In genomic region chr3:115853083-115853482, GRCh38 we compare ENCODE assay signal across 34 cellular contexts.
"Had no signal": no experiment of that assay in that cellular context is flagged by ENCODE, and none has a peak within 500 bp of the region (broad histone marks: within the 10 kb centered on the region; RNA-seq: fewer than 3 reads in every experiment).

No MANE protein-coding gene starts in this region.

- H3K27me3 Mint-ChIP-seq: activated naive CD4-positive, alpha-beta T cell treated with anti-CD3 and anti-CD28 coated beads, Interleukin-2, amount 10 ng/mL, durations not matched to agents 7 days and 5 days had no signal

- H3K9me3 Mint-ChIP-seq: activated B cell treated with CpG ODN at 0.5 μM for 24 hours; activated CD4-positive, alpha-beta memory T cell treated with anti-CD3 and anti-CD28 coated beads, Interleukin-2, amount 10 ng/mL, durations not matched to agents 7 days and 5 days; activated CD4-positive, alpha-beta T cell treated with anti-CD3 and anti-CD28 coated beads, Interleukin-2, amount 10 ng/mL, durations not matched to agents 7 days and 5 days; activated naive CD4-positive, alpha-beta T cell treated with anti-CD3 and anti-CD28 coated beads, Interleukin-2, amount 10 ng/mL, durations not matched to agents 7 days and 5 days; activated naive CD4-positive, alpha-beta T cell treated with anti-CD3 and anti-CD28 coated beads, Interleukin-2, amount 50 U/mL, for 24 hours; activated naive CD8-positive, alpha-beta T cell treated with anti-CD3 and anti-CD28 coated beads, Interleukin-2, amount 10 ng/mL, durations not matched to agents 7 days and 5 days; activated naive CD8-positive, alpha-beta T cell treated with anti-CD3 and anti-CD28 coated beads, Interleukin-2, amount 50 U/mL, for 24 hours; activated T-cell treated with anti-CD3 and anti-CD28 coated beads, Interleukin-2, amount 50 U/mL, for 24 hours; activated T-helper 2 cell treated with anti-CD3 and anti-CD28 coated beads, Interferon-gamma antibody, Interleukin-2, Interleukin-4, amounts not matched to agents 10 μg/mL and 5 μg/mL and 100 μg/mL, durations not matched to agents 14 hours and 24 hours and 36 hours; brain; central memory CD8-positive, alpha-beta T cell; T-helper 1 cell treated with Interleukin-12 subunit alpha and Interleukin-12 subunit beta and Interleukin-4 antibody, amounts not matched to agents 30 μg/mL and 1 μg/mL, for 36 hours; T-helper 2 cell treated with Interferon-gamma antibody and Interleukin-4, amounts not matched to agents 5 μg/mL and 100 μg/mL, for 36 hours had no signal

- H3K27me3 ChIP-seq: ascending aorta, cardiac muscle cell had no signal

- H3K4me3 Mint-ChIP-seq: activated B cell treated with CpG ODN at 0.5 μM for 24 hours; activated CD4-positive, alpha-beta memory T cell treated with anti-CD3 and anti-CD28 coated beads, Interleukin-2, amount 10 ng/mL, durations not matched to agents 7 days and 5 days; activated CD4-positive, alpha-beta T cell treated with anti-CD3 and anti-CD28 coated beads, Interleukin-2, amount 10 ng/mL, durations not matched to agents 7 days and 5 days; activated CD8-positive, alpha-beta memory T cell treated with anti-CD3 and anti-CD28 coated beads, Interleukin-2, amount 10 ng/mL, durations not matched to agents 7 days and 5 days; activated CD8-positive, alpha-beta T cell treated with anti-CD3 and anti-CD28 coated beads, Interleukin-2, amount 10 ng/mL, durations not matched to agents 7 days and 5 days; activated naive CD4-positive, alpha-beta T cell treated with anti-CD3 and anti-CD28 coated beads, Interleukin-2, amount 10 ng/mL, durations not matched to agents 7 days and 5 days; activated naive CD4-positive, alpha-beta T cell treated with anti-CD3 and anti-CD28 coated beads, Interleukin-2, amount 50 U/mL, for 24 hours; activated naive CD8-positive, alpha-beta T cell; activated naive CD8-positive, alpha-beta T cell treated with anti-CD3 and anti-CD28 coated beads, Interleukin-2, amount 10 ng/mL, durations not matched to agents 7 days and 5 days; activated naive CD8-positive, alpha-beta T cell treated with anti-CD3 and anti-CD28 coated beads, Interleukin-2, amount 50 U/mL, for 24 hours; activated T-cell treated with anti-CD3 and anti-CD28 coated beads, Interleukin-2, amount 50 U/mL, for 24 hours; brain; central memory CD8-positive, alpha-beta T cell; T-helper 1 cell treated with Interleukin-12 subunit alpha and Interleukin-12 subunit beta and Interleukin-4 antibody, amounts not matched to agents 30 μg/mL and 1 μg/mL, for 36 hours; T-helper 2 cell treated with Interferon-gamma antibody and Interleukin-4, amounts not matched to agents 5 μg/mL and 100 μg/mL, for 36 hours had no signal

- DNase-seq: activated B cell treated with CpG ODN at 0.5 μM for 24 hours; activated CD4-positive, alpha-beta memory T cell treated with anti-CD3 and anti-CD28 coated beads, Interleukin-2, amount 10 ng/mL, durations not matched to agents 7 days and 5 days; activated CD4-positive, alpha-beta T cell treated with anti-CD3 and anti-CD28 coated beads for 4 hours; activated CD4-positive, alpha-beta T cell treated with anti-CD3 and anti-CD28 coated beads, Interleukin-2, amount 10 ng/mL, durations not matched to agents 7 days and 5 days; activated CD4-positive, alpha-beta T cell treated with anti-CD3 and anti-CD28 coated beads, Interleukin-2, amount 50 U/mL, for 48 hours; activated CD4-positive, CD25-positive, alpha-beta regulatory T cell treated with anti-CD3 and anti-CD28 coated beads, Interleukin-2, amount 50 U/mL, for 72 hours; activated CD8-positive, alpha-beta memory T cell treated with anti-CD3 and anti-CD28 coated beads for 24 hours; activated CD8-positive, alpha-beta memory T cell treated with anti-CD3 and anti-CD28 coated beads, Interleukin-2, amount 10 ng/mL, durations not matched to agents 7 days and 5 days; activated CD8-positive, alpha-beta memory T cell treated with anti-CD3 and anti-CD28 coated beads, Interleukin-2, amount 50 U/mL, for 48 hours; activated CD8-positive, alpha-beta T cell treated with anti-CD3 and anti-CD28 coated beads, Interleukin-2, amount 10 ng/mL, durations not matched to agents 7 days and 5 days; activated effector memory CD4-positive, alpha-beta T cell treated with Interleukin-2 at 50 U/mL for 16 hours; activated gamma-delta T cell; activated naive CD4-positive, alpha-beta T cell treated with anti-CD3 and anti-CD28 coated beads, Interleukin-2, amount 10 ng/mL, durations not matched to agents 7 days and 5 days; activated naive CD4-positive, alpha-beta T cell treated with Interleukin-2 at 50 U/mL for 16 hours; activated naive CD8-positive, alpha-beta T cell treated with anti-CD3 and anti-CD28 coated beads, Interleukin-2, amount 10 ng/mL, durations not matched to agents 7 days and 5 days; activated naive CD8-positive, alpha-beta T cell treated with anti-CD3 and anti-CD28 coated beads, Interleukin-2, amount 50 U/mL, for 24 hours; activated T-cell treated with anti-CD3 and anti-CD28 coated beads, Interleukin-2, amount 50 U/mL, for 24 hours; activated T-cell treated with anti-CD3 and anti-CD28 coated beads, Interleukin-2, amount 50 U/mL, for 48 hours; amygdala; anterior cingulate cortex; caudate nucleus; cerebellar nuclear complex; T-helper 2 cell; T-helper 9 cell had no signal

- H3K4me1 Mint-ChIP-seq: activated B cell treated with CpG ODN at 0.5 μM for 24 hours; activated CD4-positive, alpha-beta memory T cell treated with anti-CD3 and anti-CD28 coated beads, Interleukin-2, amount 10 ng/mL, durations not matched to agents 7 days and 5 days; activated CD4-positive, alpha-beta T cell treated with anti-CD3 and anti-CD28 coated beads, Interleukin-2, amount 10 ng/mL, durations not matched to agents 7 days and 5 days; activated CD8-positive, alpha-beta memory T cell treated with anti-CD3 and anti-CD28 coated beads, Interleukin-2, amount 10 ng/mL, durations not matched to agents 7 days and 5 days; activated naive CD4-positive, alpha-beta T cell treated with anti-CD3 and anti-CD28 coated beads, Interleukin-2, amount 10 ng/mL, durations not matched to agents 7 days and 5 days; activated naive CD4-positive, alpha-beta T cell treated with anti-CD3 and anti-CD28 coated beads, Interleukin-2, amount 50 U/mL, for 24 hours; activated naive CD8-positive, alpha-beta T cell treated with anti-CD3 and anti-CD28 coated beads, Interleukin-2, amount 10 ng/mL, durations not matched to agents 7 days and 5 days; activated naive CD8-positive, alpha-beta T cell treated with anti-CD3 and anti-CD28 coated beads, Interleukin-2, amount 50 U/mL, for 24 hours; central memory CD8-positive, alpha-beta T cell had no signal

- H3K36me3 ChIP-seq: ascending aorta, cardiac muscle cell had no signal

- H3K27ac ChIP-seq: ascending aorta, cardiac muscle cell, VCaP had no signal

- H3K27ac Mint-ChIP-seq: activated B cell treated with CpG ODN at 0.5 μM for 24 hours; activated CD4-positive, alpha-beta memory T cell treated with anti-CD3 and anti-CD28 coated beads, Interleukin-2, amount 10 ng/mL, durations not matched to agents 7 days and 5 days; activated CD4-positive, alpha-beta T cell treated with anti-CD3 and anti-CD28 coated beads, Interleukin-2, amount 10 ng/mL, durations not matched to agents 7 days and 5 days; activated CD8-positive, alpha-beta memory T cell treated with anti-CD3 and anti-CD28 coated beads, Interleukin-2, amount 10 ng/mL, durations not matched to agents 7 days and 5 days; activated CD8-positive, alpha-beta T cell treated with anti-CD3 and anti-CD28 coated beads, Interleukin-2, amount 10 ng/mL, durations not matched to agents 7 days and 5 days; activated naive CD4-positive, alpha-beta T cell treated with anti-CD3 and anti-CD28 coated beads, Interleukin-2, amount 10 ng/mL, durations not matched to agents 7 days and 5 days; activated naive CD4-positive, alpha-beta T cell treated with anti-CD3 and anti-CD28 coated beads, Interleukin-2, amount 50 U/mL, for 24 hours; activated naive CD8-positive, alpha-beta T cell; activated naive CD8-positive, alpha-beta T cell treated with anti-CD3 and anti-CD28 coated beads, Interleukin-2, amount 10 ng/mL, durations not matched to agents 7 days and 5 days; activated naive CD8-positive, alpha-beta T cell treated with anti-CD3 and anti-CD28 coated beads, Interleukin-2, amount 50 U/mL, for 24 hours; activated T-cell treated with anti-CD3 and anti-CD28 coated beads, Interleukin-2, amount 50 U/mL, for 24 hours; activated T-helper 2 cell treated with anti-CD3 and anti-CD28 coated beads, Interferon-gamma antibody, Interleukin-2, Interleukin-4, amounts not matched to agents 10 μg/mL and 5 μg/mL and 100 μg/mL, durations not matched to agents 14 hours and 24 hours and 36 hours; brain; T-helper 1 cell treated with Interleukin-12 subunit alpha and Interleukin-12 subunit beta and Interleukin-4 antibody, amounts not matched to agents 30 μg/mL and 1 μg/mL, for 36 hours; T-helper 2 cell treated with Interferon-gamma antibody and Interleukin-4, amounts not matched to agents 5 μg/mL and 100 μg/mL, for 36 hours had no signal

- H3K4me1 ChIP-seq: ascending aorta had no signal

- H3K36me3 Mint-ChIP-seq: activated CD8-positive, alpha-beta memory T cell treated with anti-CD3 and anti-CD28 coated beads, Interleukin-2, amount 10 ng/mL, durations not matched to agents 7 days and 5 days; activated naive CD4-positive, alpha-beta T cell treated with anti-CD3 and anti-CD28 coated beads, Interleukin-2, amount 10 ng/mL, durations not matched to agents 7 days and 5 days; activated naive CD4-positive, alpha-beta T cell treated with anti-CD3 and anti-CD28 coated beads, Interleukin-2, amount 50 U/mL, for 24 hours; activated naive CD8-positive, alpha-beta T cell; activated naive CD8-positive, alpha-beta T cell treated with anti-CD3 and anti-CD28 coated beads, Interleukin-2, amount 10 ng/mL, durations not matched to agents 7 days and 5 days had no signal

- H3K4me3 ChIP-seq: ascending aorta, cardiac muscle cell had no signal

- H3K9me3 ChIP-seq: ascending aorta had no signal

- ATAC-seq: activated CD8-positive, alpha-beta memory T cell treated with anti-CD3 and anti-CD28 coated beads, Interleukin-2, amount 10 ng/mL, durations not matched to agents 7 days and 5 days; activated CD8-positive, alpha-beta T cell treated with anti-CD3 and anti-CD28 coated beads, Interleukin-2, amount 10 ng/mL, durations not matched to agents 7 days and 5 days; activated naive CD8-positive, alpha-beta T cell treated with anti-CD3 and anti-CD28 coated beads, Interleukin-2, amount 50 U/mL, for 24 hours had no signal
